Comparison of ENCODE assay signal across 8 cellular contexts in the genomic region with DNA sequence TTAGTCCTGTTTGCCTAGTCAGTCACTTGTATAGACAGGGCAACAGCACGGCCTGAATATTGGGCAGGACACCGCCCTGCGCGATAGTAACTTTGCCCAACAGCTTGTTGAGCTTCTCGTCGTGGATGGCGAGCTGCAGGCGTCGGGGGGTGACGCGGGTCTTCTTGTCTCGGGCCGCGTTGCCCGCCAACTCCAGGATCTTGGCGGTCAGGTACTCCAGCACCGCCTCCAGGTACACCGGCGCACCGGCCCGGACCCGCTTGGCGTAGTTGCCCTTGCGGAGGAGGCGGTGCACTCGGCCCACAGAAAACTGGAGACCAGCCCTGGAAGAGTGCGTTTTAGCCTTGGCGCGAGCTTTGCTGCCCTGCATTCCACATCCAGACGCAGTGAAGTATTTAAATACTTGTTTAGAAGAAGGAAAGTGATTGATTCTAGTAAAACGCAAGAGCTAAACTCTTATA.
DNase-seq lines count a peak whose midpoint lies in the region; ATAC-seq and TF ChIP-seq lines count a peak whose summit lies in the region.

No MANE protein-coding gene starts in this region.

- peaks cover 8% of the 10 kb centered on the region for H3K36me3 Mint-ChIP-seq in activated CD4-positive, alpha-beta memory T cell treated with anti-CD3 and anti-CD28 coated beads, Interleukin-2, amount 10 ng/mL, durations not matched to agents 7 days and 5 days (ENCODE audit: low read depth)
- no peaks in the 10 kb centered on the region for H3K36me3 Mint-ChIP-seq in nephron progenitor cell (ENCODE audit: low read depth)

- WGBS in esophagus, 2 donors = 2 to 3% methylated on average over 31 of the region's 31 CpGs

- H3K4me1 ChIP-seq in esophagus (ENCODE audit: control insufficient read depth in 2 of 2, insufficient read depth in 2 of 2, low read length in 1 of 2) = no peaks in the 10 kb centered on the region

- no peaks in the 10 kb centered on the region for H3K9me3 ChIP-seq in esophagus (ENCODE audit: control insufficient read depth in 2 of 2, insufficient read depth in 1 of 2, low read depth in 1 of 2, low read length in 1 of 2)

- DNase-seq in NK-92 treated with Interleukin-12 subunit alpha and Interleukin-12 subunit beta, amount 100 ng/mL, for 24 hours (lab: John Stamatoyannopoulos, UW) = peak; percentile 64
- no peak for DNase-seq in NK-92 (lab: John Stamatoyannopoulos, UW; ENCODE audit: unreplicated experiment)
- peak; percentile 69 for DNase-seq in activated CD4-positive, alpha-beta memory T cell treated with anti-CD3 and anti-CD28 coated beads, Interleukin-2, amount 10 ng/mL, durations not matched to agents 7 days and 5 days
- DNase-seq in nephron progenitor cell = peak; percentile 64
- DNase-seq in kidney glomerular epithelial cell (lab: John Stamatoyannopoulos, UW) = no peak
- DNase-seq in middle frontal gyrus (ENCODE audit: extremely low spot score, low spot score) = no peak

- CTCF ChIA-PET in activated CD4-positive, alpha-beta memory T cell treated with anti-CD3 and anti-CD28 coated beads, Interleukin-2, amount 10 ng/mL, durations not matched to agents 7 days and 5 days (lab: Charles Lee) = interaction anchor here (0.5 to 5.8 kb wide), 10 partner anchors 12 to 1537 kb away, joined by 3 to 66 read pairs (median 5); a partner anchor contains a TSS

- H3K4me3 ChIP-seq in esophagus (ENCODE audit: low read depth in 1 of 2, low read length in 2 of 2) = peak overlapping the region; percentile 47 to 68

- no peaks in the 10 kb centered on the region for H3K27me3 ChIP-seq in esophagus (ENCODE audit: control insufficient read depth in 1 of 2, insufficient read depth in 2 of 2, low read length in 2 of 2)

- no peak overlapping the region for H3K4me3 Mint-ChIP-seq in activated CD4-positive, alpha-beta memory T cell treated with anti-CD3 and anti-CD28 coated beads, Interleukin-2, amount 10 ng/mL, durations not matched to agents 7 days and 5 days
- H3K4me3 Mint-ChIP-seq in nephron progenitor cell = no peak overlapping the region

- peaks cover 38% of the 10 kb centered on the region for H3K4me1 Mint-ChIP-seq in activated CD4-positive, alpha-beta memory T cell treated with anti-CD3 and anti-CD28 coated beads, Interleukin-2, amount 10 ng/mL, durations not matched to agents 7 days and 5 days
- peaks cover 48% of the 10 kb centered on the region for H3K4me1 Mint-ChIP-seq in nephron progenitor cell

- POLR2A ChIA-PET in activated CD4-positive, alpha-beta memory T cell treated with anti-CD3 and anti-CD28 coated beads, Interleukin-2, amount 10 ng/mL, durations not matched to agents 7 days and 5 days (lab: Charles Lee) = interaction anchor here (0.7 to 12.1 kb wide), 44 partner anchors 11 to 1621 kb away, joined by 3 to 698 read pairs (median 22); partner anchors contain the start of gene HMGN4

- H3K27ac ChIP-seq in esophagus (ENCODE audit: low read depth in 2 of 2, low read length in 1 of 2) = peak overlapping the region; percentile 93

- H3K27ac Mint-ChIP-seq in activated CD4-positive, alpha-beta memory T cell treated with anti-CD3 and anti-CD28 coated beads, Interleukin-2, amount 10 ng/mL, durations not matched to agents 7 days and 5 days = no peak overlapping the region
- peak overlapping the region; percentile 98 for H3K27ac Mint-ChIP-seq in nephron progenitor cell

- H3K27me3 Mint-ChIP-seq in activated CD4-positive, alpha-beta memory T cell treated with anti-CD3 and anti-CD28 coated beads, Interleukin-2, amount 10 ng/mL, durations not matched to agents 7 days and 5 days = no peaks in the 10 kb centered on the region
- no peaks in the 10 kb centered on the region for H3K27me3 Mint-ChIP-seq in nephron progenitor cell (ENCODE audit: low read depth, poor library complexity)

- no peak for TF ChIP-seq CTCF in nephron progenitor cell (IDR thresholded peaks at IDR 0.05)

- ATAC-seq in HG03460 (IDR thresholded peaks at IDR 0.05; ENCODE audit: unreplicated experiment) = peak; percentile 16

- no peaks in the 10 kb centered on the region for H3K36me3 ChIP-seq in esophagus (ENCODE audit: control insufficient read depth in 2 of 2, insufficient read depth in 2 of 2, low read length in 1 of 2)

- H3K9me3 Mint-ChIP-seq in activated CD4-positive, alpha-beta memory T cell treated with anti-CD3 and anti-CD28 coated beads, Interleukin-2, amount 10 ng/mL, durations not matched to agents 7 days and 5 days = no peaks in the 10 kb centered on the region
- no peaks in the 10 kb centered on the region for H3K9me3 Mint-ChIP-seq in nephron progenitor cell

Comparison
In these comparisons a context has a peak if more than half of its experiments do, and no peak if none do; other contexts are left out.
1. DNase-seq: peak in NK-92 treated with Interleukin-12 subunit alpha and Interleukin-12 subunit beta, amount 100 ng/mL, for 24 hours (single experiment), activated CD4-positive, alpha-beta memory T cell treated with anti-CD3 and anti-CD28 coated beads, Interleukin-2, amount 10 ng/mL, durations not matched to agents 7 days and 5 days (single experiment) and nephron progenitor cell (single experiment); none in NK-92 (single experiment), kidney glomerular epithelial cell (single experiment) and middle frontal gyrus (single experiment).